Comparison of ENCODE assay signal across 9 cellular contexts in the genomic region with DNA sequence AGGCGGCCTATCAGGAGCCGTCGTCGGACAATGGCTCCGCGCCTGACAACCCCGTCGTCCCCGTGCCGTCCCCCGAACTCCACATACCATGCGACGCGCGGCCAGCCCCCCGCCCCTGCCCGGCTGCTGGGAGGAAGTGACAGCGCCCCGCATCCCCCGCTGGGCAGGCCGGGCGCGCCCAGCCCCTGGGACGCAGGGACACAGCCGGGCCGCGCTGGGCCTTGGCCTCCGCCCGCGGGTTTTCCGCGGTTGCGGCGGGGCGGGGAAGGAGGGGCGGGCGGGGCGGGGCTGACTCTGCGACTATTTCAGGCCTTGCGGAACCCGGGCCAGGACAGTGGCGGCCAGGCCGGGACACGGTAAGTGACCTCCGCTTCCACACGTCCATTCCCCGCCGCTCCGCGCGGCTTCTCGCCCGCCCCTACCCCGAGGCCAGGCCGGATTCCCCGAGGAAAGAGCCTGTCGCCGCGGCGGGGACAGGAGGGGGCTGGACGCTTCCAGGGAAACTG. TPM values are rescaled to one million over a fixed set of nuclear protein-coding genes. Genes with fewer than 3 reads are reported as not detected.
DNase-seq lines count a peak whose midpoint lies in the region; ATAC-seq, FAIRE-seq and TF ChIP-seq lines count a peak whose summit lies in the region.
"Had no signal": no experiment of that assay in that cellular context is flagged by ENCODE, and none has a peak within 500 bp of the region (broad histone marks: within the 10 kb centered on the region; RNA-seq: fewer than 3 reads in every experiment).

A gene with protein sequence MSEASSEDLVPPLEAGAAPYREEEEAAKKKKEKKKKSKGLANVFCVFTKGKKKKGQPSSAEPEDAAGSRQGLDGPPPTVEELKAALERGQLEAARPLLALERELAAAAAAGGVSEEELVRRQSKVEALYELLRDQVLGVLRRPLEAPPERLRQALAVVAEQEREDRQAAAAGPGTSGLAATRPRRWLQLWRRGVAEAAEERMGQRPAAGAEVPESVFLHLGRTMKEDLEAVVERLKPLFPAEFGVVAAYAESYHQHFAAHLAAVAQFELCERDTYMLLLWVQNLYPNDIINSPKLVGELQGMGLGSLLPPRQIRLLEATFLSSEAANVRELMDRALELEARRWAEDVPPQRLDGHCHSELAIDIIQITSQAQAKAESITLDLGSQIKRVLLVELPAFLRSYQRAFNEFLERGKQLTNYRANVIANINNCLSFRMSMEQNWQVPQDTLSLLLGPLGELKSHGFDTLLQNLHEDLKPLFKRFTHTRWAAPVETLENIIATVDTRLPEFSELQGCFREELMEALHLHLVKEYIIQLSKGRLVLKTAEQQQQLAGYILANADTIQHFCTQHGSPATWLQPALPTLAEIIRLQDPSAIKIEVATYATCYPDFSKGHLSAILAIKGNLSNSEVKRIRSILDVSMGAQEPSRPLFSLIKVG (plus strand): TSS at position 334 of the 506 bp plus-strand sequence. CDS start 2,997 bp downstream, outside the sequence.

- DNase-seq in BE2C (no peak), HT-29 (ENCODE audit: low spot score) (no peak), bronchial epithelial cell (ENCODE audit: low read depth) (no peak), lower leg skin (ENCODE audit: low spot score in 2 of 2) (peak in 1 of 2 donors; percentile 94), testis (no peak), SHP77 treated with DMSO at 0.1 percent for 48 hours (lab: John Stamatoyannopoulos, UW) (no peak)
- DNase-seq in activated CD4-positive, alpha-beta T cell treated with anti-CD3 and anti-CD28 coated beads, Interleukin-2, amount 50 U/mL, for 4 hours: no peak

- ATAC-seq in GM18867 (IDR thresholded peaks at IDR 0.05; ENCODE audit: unreplicated experiment): no peak

- WGBS in lower leg skin, 2 donors: 0% methylated on average over 1 to 7 of the region's 61 CpGs
- 1% methylated on average over 32 of the region's 61 CpGs; no CpG with 5 or more reads in 1 of the 2 donors for WGBS in testis, 2 donors

- H3K9me3 ChIP-seq in BE2C (no peaks in the 10 kb centered on the region), testis (no peaks in the 10 kb centered on the region)

- H3K36me3 ChIP-seq in BE2C (no peaks in the 10 kb centered on the region), bronchial epithelial cell (ENCODE audit: control insufficient read depth, insufficient read depth, low read length) (no peaks in the 10 kb centered on the region), testis (ENCODE audit: low read depth, missing control alignments) (no peaks in the 10 kb centered on the region)

- TF ChIP-seq CTCF in BE2C (IDR thresholded peaks at IDR 0.05; ENCODE audit: low read depth, low read length): no peak
- TF ChIP-seq CTCF in bronchial epithelial cell (IDR thresholded peaks at IDR 0.05; ENCODE audit: insufficient read depth, low read length, severe bottlenecking): no peak
- no peak for TF ChIP-seq CTCF in lower leg skin (IDR thresholded peaks at IDR 0.05)
- no peak for TF ChIP-seq CTCF in testis (IDR thresholded peaks at IDR 0.05)

- intact Hi-C loops in lower leg skin (cut with DNase I; ENCODE audit: low total_unique reads): no loop called here
- intact Hi-C loops in testis (cut with DNase I; ENCODE audit: low total_unique reads): loop anchor here (10.0 kb wide), 1 partner anchor 152 kb away; no protein-coding TSS in a partner anchor

- no peak for FAIRE-seq in bronchial epithelial cell (lab: Jason Lieb, UNC)
- FAIRE-seq: islet of Langerhans had no signal

- peak within 1 kb of the TSS; percentile 43 for H3K4me3 ChIP-seq in BE2C (ENCODE audit: low read depth, low read length)
- H3K4me3 ChIP-seq in bronchial epithelial cell (ENCODE audit: low read depth, low read length): peak within 1 kb of the TSS; percentile 28
- peak within 1 kb of the TSS; percentile 57 for H3K4me3 ChIP-seq in lower leg skin (ENCODE audit: low read depth, poor library complexity, severe bottlenecking)
- peak within 1 kb of the TSS; percentile 58 to 64 for H3K4me3 ChIP-seq in testis

- H3K27me3 ChIP-seq in BE2C: peaks cover 3% of the 10 kb centered on the region; the same call in 1 of the 2 replicates
- H3K27me3 ChIP-seq in bronchial epithelial cell (ENCODE audit: control insufficient read depth, insufficient read depth, low read length): peaks cover 17% of the 10 kb centered on the region
- no peaks in the 10 kb centered on the region for H3K27me3 ChIP-seq in testis

- peaks cover 21% of the 10 kb centered on the region for H3K4me1 ChIP-seq in BE2C
- peaks cover 35% of the 10 kb centered on the region for H3K4me1 ChIP-seq in testis

- H3K27ac ChIP-seq in testis: peak within 1 kb of the TSS; percentile 37 to 83

- TF ChIP-seq POLR2A in lower leg skin (IDR thresholded peaks at IDR 0.05) (no peak), testis (IDR thresholded peaks at IDR 0.05) (no peak)

RNA-seq across cellular contexts. Expression of the gene that starts here (rescaled TPM):
- polyA plus RNA-seq in BE2C (2012; ENCODE audit: insufficient read depth, insufficient read length, low read depth): 29.7 TPM
- total RNA-seq in HT-29 (2014; rRNA removed; shearing (Covaris generic)): 145 and 168 TPM in 2 replicates
- total RNA-seq in bronchial epithelial cell (5.3 and 21.1 TPM in 2 replicates), lower leg skin (10 to 100 TPM in 3 of 4 donors, 1 to 10 TPM in 1; 8.2 to 33.6 (median 20.3) TPM), testis (10 to 100 TPM; 44.9 to 51.8 TPM)
- polyA plus RNA-seq in testis (ENCODE audit: insufficient read depth, low read depth, low replicate concordance): 92.8 TPM
